8 cellular contexts compared by ENCODE assay signal in the genomic region with DNA sequence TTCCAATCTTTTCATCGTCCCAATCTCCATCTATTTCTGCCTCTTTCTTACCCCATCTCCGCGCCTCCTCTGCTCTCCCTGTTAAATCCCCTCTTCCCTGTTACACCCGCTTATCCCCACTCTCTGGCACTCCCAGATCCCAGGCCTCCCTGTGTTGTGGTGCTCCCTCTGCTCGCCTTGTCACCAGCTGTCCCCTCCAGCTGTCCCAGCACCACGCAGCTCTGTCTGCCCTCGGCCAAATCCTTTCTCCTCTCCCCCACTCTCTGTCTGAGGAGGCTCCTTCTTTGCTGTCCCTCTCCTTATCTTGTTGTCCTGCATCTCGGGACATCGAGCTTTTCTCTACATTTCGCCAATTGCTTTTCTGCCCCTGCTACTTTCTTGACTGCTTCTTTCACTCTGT. TPM values are rescaled to one million over a fixed set of nuclear protein-coding genes. Genes with fewer than 3 reads are reported as not detected.
DNase-seq lines count a peak whose midpoint lies in the region; ATAC-seq and TF ChIP-seq lines count a peak whose summit lies in the region.

No MANE protein-coding gene starts in this region.

- no peak for TF ChIP-seq CTCF in heart right ventricle (IDR thresholded peaks at IDR 0.05)
- no peak for TF ChIP-seq CTCF in left lung (IDR thresholded peaks at IDR 0.05)
- TF ChIP-seq CTCF in type B pancreatic cell (conservative IDR thresholded peaks at IDR 0.05) = no peak

- H3K36me3 ChIP-seq in heart right ventricle = peaks cover 0 to 29% (median 6%) of the 10 kb centered on the region in 9 donors
- H3K36me3 ChIP-seq in left lung = peaks cover 0 to 25% of the 10 kb centered on the region in 2 donors

- H3K27ac Mint-ChIP-seq in activated naive CD8-positive, alpha-beta T cell = peak overlapping the region; percentile 91
- H3K27ac Mint-ChIP-seq in type B pancreatic cell = peak overlapping the region; percentile 81

- peak overlapping the region; percentile 96 for H3K4me3 Mint-ChIP-seq in activated naive CD8-positive, alpha-beta T cell
- H3K4me3 Mint-ChIP-seq in type B pancreatic cell = peak overlapping the region; percentile 93

- H3K4me3 ChIP-seq in heart right ventricle (peak overlapping the region; percentile 75 to 97 (median 85)), left lung (peak overlapping the region; percentile 77 to 82)

- H3K9me3 Mint-ChIP-seq in activated naive CD8-positive, alpha-beta T cell (ENCODE audit: low read depth) = peaks cover 3% of the 10 kb centered on the region
- H3K9me3 Mint-ChIP-seq in type B pancreatic cell = no peaks in the 10 kb centered on the region

- peaks cover 9 to 56% (median 27%) of the 10 kb centered on the region in 9 donors for H3K4me1 ChIP-seq in heart right ventricle
- H3K4me1 ChIP-seq in left lung = peaks cover 16 to 25% of the 10 kb centered on the region in 2 donors

- H3K9me3 ChIP-seq in heart right ventricle (no peaks in the 10 kb centered on the region), left lung (peaks cover 0 to 4% of the 10 kb centered on the region in 2 donors)

- ATAC-seq in heart right ventricle = no peak
- no peak for ATAC-seq in Right ventricle myocardium inferior
- ATAC-seq in left lung = no peak
- no peak for ATAC-seq in GM19452 (IDR thresholded peaks at IDR 0.05; ENCODE audit: unreplicated experiment)

- H3K36me3 Mint-ChIP-seq in activated naive CD8-positive, alpha-beta T cell = peaks cover 23% of the 10 kb centered on the region
- peaks cover 22% of the 10 kb centered on the region for H3K36me3 Mint-ChIP-seq in type B pancreatic cell

- H3K4me1 Mint-ChIP-seq in activated naive CD8-positive, alpha-beta T cell (ENCODE audit: low read depth) = peaks cover 35% of the 10 kb centered on the region
- peaks cover 22% of the 10 kb centered on the region for H3K4me1 Mint-ChIP-seq in type B pancreatic cell (ENCODE audit: unreplicated experiment)

- DNase-seq in heart right ventricle (no peak), Right ventricle myocardium inferior (ENCODE audit: missing footprints) (no peak), left lung (no peak), type B pancreatic cell (ENCODE audit: extremely low spot score, unreplicated experiment) (no peak), Kasumi-1 (lab: John Stamatoyannopoulos, UW) (no peak), NCI-H446 treated with DMSO at 0.1 percent for 48 hours (lab: John Stamatoyannopoulos, UW) (no peak)

- 21% methylated on average over 10 of the region's 10 CpGs for WGBS in heart right ventricle, 2 donors

- intact Hi-C loops in heart right ventricle (cut with DNase I) (loop anchor here in 4 of 10 donors (2.0 to 5.0 kb wide), 6 partner anchors 25 to 57 kb away; partner anchors contain the start of genes ZNF347 (in 2 of the 4) and ZNF415 (in 1 of the 4)), Right ventricle myocardium inferior (cut with DNase I) (loop anchor here (2.0 to 5.0 kb wide), 2 partner anchors 15 to 55 kb away; partner anchors contain the start of gene ZNF347), left lung (cut with DNase I) (no loop called here)

- H3K27me3 Mint-ChIP-seq in activated naive CD8-positive, alpha-beta T cell = no peaks in the 10 kb centered on the region
- no peaks in the 10 kb centered on the region for H3K27me3 Mint-ChIP-seq in type B pancreatic cell

- H3K27ac ChIP-seq in heart right ventricle (peak overlapping the region; percentile 84 to 98 (median 94)), left lung (no peak overlapping the region)

- H3K27me3 ChIP-seq in heart right ventricle = no peaks in the 10 kb centered on the region
- no peaks in the 10 kb centered on the region for H3K27me3 ChIP-seq in left lung

RNA-seq across cellular contexts. Expression of gene ZNF160, which starts 1.0 kb away (rescaled TPM):
- total RNA-seq in heart right ventricle = 10 to 100 TPM in 9 of 10 donors, 1 to 10 TPM in 1; 9.8 to 22.9 (median 18.5) TPM
- 10 to 100 TPM in 1 of 2 donors, 1 to 10 TPM in 1; 9.1 to 25.9 TPM for polyA plus RNA-seq in heart right ventricle
- total RNA-seq in Right ventricle myocardium inferior = 16.5 TPM
- total RNA-seq in left lung = 10 to 100 TPM; 23.2 to 25.4 TPM
- 30.7 and 35.9 TPM in 2 replicates for total RNA-seq in type B pancreatic cell (ENCODE audit: low replicate concordance)

RNA-seq across cellular contexts. Expression of gene ZNF415, which starts 30.5 kb away (rescaled TPM):
- total RNA-seq in heart right ventricle (10 to 100 TPM; 18.7 to 32.5 (median 22.8) TPM), Right ventricle myocardium inferior (18.6 TPM), left lung (1 to 10 TPM; 7.2 to 8.4 TPM), type B pancreatic cell (ENCODE audit: low replicate concordance) (15.5 and 15.6 TPM in 2 replicates)
- 10 to 100 TPM in 1 of 2 donors, 1 to 10 TPM in 1; 9.5 to 19.8 TPM for polyA plus RNA-seq in heart right ventricle

RNA-seq across cellular contexts. Expression of gene ZNF347, which starts 56.7 kb away (rescaled TPM):
- total RNA-seq in heart right ventricle = 10 to 100 TPM in 2 of 10 donors, 1 to 10 TPM in 8; 5.4 to 11.3 (median 7.2) TPM
- polyA plus RNA-seq in heart right ventricle = 1 to 10 TPM; 2.0 to 3.2 TPM
- 5.1 TPM for total RNA-seq in Right ventricle myocardium inferior
- total RNA-seq in left lung = 10 to 100 TPM; 11.9 to 13.5 TPM
- 14.6 and 15.8 TPM in 2 replicates for total RNA-seq in type B pancreatic cell (ENCODE audit: low replicate concordance)

RNA-seq across cellular contexts. Expression of gene ERVV-2, which starts 57.6 kb away (rescaled TPM):
- total RNA-seq in heart right ventricle (not detected), Right ventricle myocardium inferior (not detected), left lung (not detected), type B pancreatic cell (ENCODE audit: low replicate concordance) (0.53 and 2.2 TPM in 2 replicates)
- not detected for polyA plus RNA-seq in heart right ventricle

Comparison
In these comparisons a context has a peak if more than half of its experiments do, and no peak if none do; other contexts are left out.
1. H3K27ac ChIP-seq: peak in heart right ventricle (10 of 10); none in left lung (0 of 2).